31 cellular contexts compared by ENCODE assay signal in the genomic region with DNA sequence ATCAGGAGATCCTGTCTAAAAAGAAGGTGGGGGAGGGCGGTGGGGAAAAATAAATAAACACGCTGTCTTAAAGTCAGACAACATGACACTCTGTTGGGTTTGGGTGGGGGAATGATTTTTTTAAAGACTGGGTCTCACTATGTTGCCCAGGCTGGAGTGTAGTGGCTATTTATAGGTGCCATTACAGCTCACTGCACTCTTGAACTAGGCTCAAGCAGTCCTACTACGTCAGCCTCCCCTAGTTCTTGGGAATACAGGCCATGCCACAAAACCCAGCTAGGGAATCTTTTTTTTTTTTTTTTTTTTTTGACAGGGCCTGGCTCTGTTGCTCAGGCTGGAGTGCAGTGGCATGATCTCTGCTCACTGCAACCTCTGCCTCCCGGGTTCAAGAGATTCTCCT.
"Had no signal": no experiment of that assay in that cellular context is flagged by ENCODE, and none has a peak within 500 bp of the region (broad histone marks: within the 10 kb centered on the region; RNA-seq: fewer than 3 reads in every experiment).

No MANE protein-coding gene starts in this region.

- H3K4me3 Mint-ChIP-seq: activated B cell treated with CpG ODN at 0.5 μM for 24 hours; activated CD4-positive, alpha-beta T cell treated with anti-CD3 and anti-CD28 coated beads for 36 hours; activated naive CD4-positive, alpha-beta T cell treated with anti-CD3 and anti-CD28 coated beads for 36 hours; activated naive CD8-positive, alpha-beta T cell treated with anti-CD3 and anti-CD28 coated beads, Interleukin-2, amount 10 ng/mL, durations not matched to agents 7 days and 5 days; activated T-cell treated with anti-CD3 and anti-CD28 coated beads, Interleukin-2, amount 50 U/mL, for 72 hours; effector memory CD8-positive, alpha-beta T cell; immature natural killer cell; naive thymus-derived CD8-positive, alpha-beta T cell; neural progenitor cell; stimulated activated naive CD8-positive, alpha-beta T cell treated with anti-CD3 and anti-CD28 coated beads, Interleukin-15, Interleukin-2, amounts not matched to agents 100 ng/mL and 50 ng/mL, for 24 hours had no signal

- H3K27me3 ChIP-seq: body of pancreas, cardiac muscle cell, esophagus muscularis mucosa, hepatocyte, neural progenitor cell, tibial artery had no signal

- H3K4me2 ChIP-seq: hepatocyte, neural progenitor cell had no signal

- H3K9ac ChIP-seq: neural progenitor cell had no signal

- H3K4me3 ChIP-seq: body of pancreas, cardiac muscle cell, esophagus muscularis mucosa, hepatocyte, lower lobe of right lung, neural progenitor cell, tibial artery had no signal

- DNase-seq: activated B cell treated with CpG ODN at 0.5 μM for 24 hours; activated CD4-positive, alpha-beta T cell treated with anti-CD3 and anti-CD28 coated beads for 36 hours; activated CD4-positive, alpha-beta T cell treated with anti-CD3 and anti-CD28 coated beads, Interleukin-2, amount 50 U/mL, for 48 hours; activated CD8-positive, alpha-beta memory T cell treated with anti-CD3 and anti-CD28 coated beads, Interleukin-2, amount 50 U/mL, for 48 hours; activated effector memory CD4-positive, alpha-beta T cell treated with Interleukin-2 at 50 U/mL for 16 hours; activated naive CD4-positive, alpha-beta T cell treated with anti-CD3 and anti-CD28 coated beads for 36 hours; activated naive CD8-positive, alpha-beta T cell treated with anti-CD3 and anti-CD28 coated beads, Interleukin-2, amount 10 ng/mL, durations not matched to agents 7 days and 5 days; activated T-cell treated with anti-CD3 and anti-CD28 coated beads, Interleukin-2, amount 50 U/mL, for 72 hours; amniotic stem cell; body of pancreas; dermis blood vessel endothelial cell; effector memory CD8-positive, alpha-beta T cell; glutamatergic neuron; immature natural killer cell; lower lobe of right lung; naive thymus-derived CD8-positive, alpha-beta T cell; retina; stimulated activated CD4-positive, alpha-beta T cell treated with anti-CD3 and anti-CD28 coated beads, Interleukin-12 subunit alpha, Interleukin-12 subunit beta, amount 100 ng/mL, for 4 hours; stimulated activated CD4-positive, alpha-beta T cell treated with anti-CD3 and anti-CD28 coated beads, Interleukin-4, amount 100 ng/mL, for 4 hours; substantia nigra; T-helper 9 cell; tibial artery had no signal

- H3K9me3 ChIP-seq: body of pancreas, esophagus muscularis mucosa, lower lobe of right lung, tibial artery had no signal

- ATAC-seq: activated CD4-positive, alpha-beta T cell treated with anti-CD3 and anti-CD28 coated beads for 36 hours; activated T-cell treated with anti-CD3 and anti-CD28 coated beads, Interleukin-2, amount 50 U/mL, for 72 hours; body of pancreas; effector memory CD8-positive, alpha-beta T cell; left lobe of liver; lower lobe of right lung; naive thymus-derived CD8-positive, alpha-beta T cell had no signal

- H3K27ac Mint-ChIP-seq: activated B cell treated with CpG ODN at 0.5 μM for 24 hours; activated CD4-positive, alpha-beta T cell treated with anti-CD3 and anti-CD28 coated beads for 36 hours; activated naive CD4-positive, alpha-beta T cell treated with anti-CD3 and anti-CD28 coated beads for 36 hours; activated naive CD8-positive, alpha-beta T cell treated with anti-CD3 and anti-CD28 coated beads, Interleukin-2, amount 10 ng/mL, durations not matched to agents 7 days and 5 days; immature natural killer cell; neural progenitor cell; stimulated activated naive CD8-positive, alpha-beta T cell treated with anti-CD3 and anti-CD28 coated beads, Interleukin-15, Interleukin-2, amounts not matched to agents 100 ng/mL and 50 ng/mL, for 24 hours had no signal

- H3K9me3 Mint-ChIP-seq: activated B cell treated with CpG ODN at 0.5 μM for 24 hours; activated naive CD4-positive, alpha-beta T cell treated with anti-CD3 and anti-CD28 coated beads for 36 hours; activated naive CD8-positive, alpha-beta T cell treated with anti-CD3 and anti-CD28 coated beads, Interleukin-2, amount 10 ng/mL, durations not matched to agents 7 days and 5 days; activated T-cell treated with anti-CD3 and anti-CD28 coated beads, Interleukin-2, amount 50 U/mL, for 72 hours; effector memory CD8-positive, alpha-beta T cell; immature natural killer cell; naive thymus-derived CD8-positive, alpha-beta T cell; neural progenitor cell; stimulated activated naive CD8-positive, alpha-beta T cell treated with anti-CD3 and anti-CD28 coated beads, Interleukin-15, Interleukin-2, amounts not matched to agents 100 ng/mL and 50 ng/mL, for 24 hours had no signal

- H3K27me3 Mint-ChIP-seq: activated B cell treated with CpG ODN at 0.5 μM for 24 hours; activated CD4-positive, alpha-beta T cell treated with anti-CD3 and anti-CD28 coated beads for 36 hours; activated naive CD8-positive, alpha-beta T cell treated with anti-CD3 and anti-CD28 coated beads, Interleukin-2, amount 10 ng/mL, durations not matched to agents 7 days and 5 days; effector memory CD8-positive, alpha-beta T cell; naive thymus-derived CD8-positive, alpha-beta T cell; progenitor cell of endocrine pancreas; stimulated activated naive CD8-positive, alpha-beta T cell treated with anti-CD3 and anti-CD28 coated beads, Interleukin-15, Interleukin-2, amounts not matched to agents 100 ng/mL and 50 ng/mL, for 24 hours had no signal

- FAIRE-seq: endothelial cell of umbilical vein, frontal cortex had no signal

- H3K27ac ChIP-seq: cardiac muscle cell, hepatocyte, lower lobe of right lung, neural progenitor cell had no signal
